In the genomic region with DNA sequence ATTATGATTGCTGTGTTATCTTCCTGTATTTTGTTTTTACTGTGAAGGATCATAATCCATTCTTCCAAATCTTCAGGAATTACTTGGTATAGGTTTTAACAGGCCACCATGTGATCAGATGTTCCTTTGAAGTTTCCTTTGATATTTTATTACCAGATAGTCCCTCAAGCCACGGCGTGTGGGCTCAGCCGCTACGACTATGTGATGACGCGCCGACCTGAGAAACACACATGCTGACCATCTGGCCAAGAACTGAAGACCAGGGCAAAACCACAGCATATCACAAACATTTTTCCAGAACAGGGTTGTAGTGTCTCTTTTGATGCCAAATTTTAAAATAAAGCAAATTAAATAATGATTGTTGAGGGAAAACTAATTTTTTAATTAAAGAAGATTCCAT, we compare ENCODE assay signal across 1 cellular context.
TF ChIP-seq lines count a peak whose summit lies in the region.

No MANE protein-coding gene starts in this region.

TF ChIP-seq in IMR-90, 13 proteins besides CTCF, POLR2A, EP300 and RAD21 (continued from another document):
- TF ChIP-seq RCOR1 (IDR thresholded peaks at IDR 0.05; ENCODE audit: insufficient replicate concordance, low read length) (no peak), BHLHE40 (IDR thresholded peaks at IDR 0.05; ENCODE audit: low read depth, low read length) (no peak), FOS (IDR thresholded peaks at IDR 0.05; ENCODE audit: low read depth, low read length) (no peak)
TF ChIP-seq in IMR-90: peak in this region for 0.
